ENCODE assay signal across 8 cellular contexts in genomic region chr22:36385491-36386350, GRCh38. TPM values are rescaled to one million over a fixed set of nuclear protein-coding genes. Genes with fewer than 3 reads are reported as not detected.
DNase-seq lines count a peak whose midpoint lies in the region; TF ChIP-seq lines count a peak whose summit lies in the region.

No MANE protein-coding gene starts in this region.

- H3K4me1 ChIP-seq in HUES64 (ENCODE audit: insufficient read depth, low read length) (peaks cover 15% of the 10 kb centered on the region), mesodermal cell (ENCODE audit: control insufficient read depth, insufficient read depth, low read length, poor library complexity, severe bottlenecking) (peaks cover 29% of the 10 kb centered on the region)

- TF ChIP-seq CTCF in BJ (IDR thresholded peaks at IDR 0.05; ENCODE audit: insufficient read depth, low read depth, low read length) (no peak), WERI-Rb-1 (IDR thresholded peaks at IDR 0.05; ENCODE audit: low read depth, low read length) (no peak)

- H3K9me3 ChIP-seq in HUES64 (ENCODE audit: insufficient read depth, low read depth, low read length) (no peaks in the 10 kb centered on the region), WERI-Rb-1 (ENCODE audit: severe bottlenecking) (no peaks in the 10 kb centered on the region), mesodermal cell (ENCODE audit: control insufficient read depth, low read length) (no peaks in the 10 kb centered on the region)

- CTCF ChIA-PET in BJ (lab: Yijun Ruan, JAX), result interaction anchor here (0.9 to 3.6 kb wide), 3 partner anchors 10 to 84 kb away, joined by 3 to 23 read pairs (median 4); no protein-coding TSS in a partner anchor

- no peak for DNase-seq in BJ (ENCODE audit: low read depth)
- DNase-seq in WERI-Rb-1, result no peak
- DNase-seq in NCI-H187 treated with DMSO at 0.1 percent for 48 hours (lab: John Stamatoyannopoulos, UW), result no peak
- no peak for DNase-seq in AG08396 (ENCODE audit: low spot score)

- H3K4me3 ChIP-seq in BJ (ENCODE audit: low read depth, low read length) (peak overlapping the region; percentile 89), HUES64 (ENCODE audit: low read length) (peak overlapping the region; percentile 80), WERI-Rb-1 (ENCODE audit: low read depth, low read length) (peak overlapping the region; percentile 84), mesodermal cell (ENCODE audit: extremely low read depth, insufficient read depth, low read length, poor library complexity, severe bottlenecking) (peak overlapping the region; percentile 95)

- peak overlapping the region; percentile 90 for H3K9ac ChIP-seq in HUES64 (ENCODE audit: low read depth, low read length)

- H3K36me3 ChIP-seq in BJ (ENCODE audit: control insufficient read depth, insufficient read depth, low read length) (peaks cover 3% of the 10 kb centered on the region; the same call in 1 of the 2 replicates), HUES64 (ENCODE audit: insufficient read depth, low read length) (peaks cover 18% of the 10 kb centered on the region), WERI-Rb-1 (peaks cover 17% of the 10 kb centered on the region), mesodermal cell (ENCODE audit: control insufficient read depth, insufficient read depth, low read length) (peaks cover 52% of the 10 kb centered on the region)

- H3K9me3 Mint-ChIP-seq in stimulated activated naive CD8-positive, alpha-beta T cell treated with anti-CD3 and anti-CD28 coated beads, Interleukin-15, Interleukin-2, amounts not matched to agents 100 ng/mL and 50 ng/mL, for 24 hours, result no peaks in the 10 kb centered on the region

- H3K4me1 Mint-ChIP-seq in stimulated activated naive CD8-positive, alpha-beta T cell treated with anti-CD3 and anti-CD28 coated beads, Interleukin-15, Interleukin-2, amounts not matched to agents 100 ng/mL and 50 ng/mL, for 24 hours (ENCODE audit: low read depth), result peaks cover 63% of the 10 kb centered on the region

- peaks cover 38% of the 10 kb centered on the region for H3K36me3 Mint-ChIP-seq in stimulated activated naive CD8-positive, alpha-beta T cell treated with anti-CD3 and anti-CD28 coated beads, Interleukin-15, Interleukin-2, amounts not matched to agents 100 ng/mL and 50 ng/mL, for 24 hours (ENCODE audit: low read depth)

- peak overlapping the region; percentile 94 for H3K4me3 Mint-ChIP-seq in stimulated activated naive CD8-positive, alpha-beta T cell treated with anti-CD3 and anti-CD28 coated beads, Interleukin-15, Interleukin-2, amounts not matched to agents 100 ng/mL and 50 ng/mL, for 24 hours

- 12% methylated on average over 12 of the region's 12 CpGs for WGBS in HUES64
- WGBS in mesodermal cell (ENCODE audit: insufficient coverage in 2 of 2), 2 experiments, result 11 to 12% methylated on average over 8 to 11 of the region's 12 CpGs

- POLR2A ChIA-PET in BJ (lab: Charles Lee), result interaction anchor here (0.6 kb wide), 2 partner anchors 8 to 12 kb away, joined by 3 to 4 read pairs; no protein-coding TSS in a partner anchor

- peak overlapping the region; percentile 99 for H3K27ac Mint-ChIP-seq in stimulated activated naive CD8-positive, alpha-beta T cell treated with anti-CD3 and anti-CD28 coated beads, Interleukin-15, Interleukin-2, amounts not matched to agents 100 ng/mL and 50 ng/mL, for 24 hours

- no peaks in the 10 kb centered on the region for H3K27me3 ChIP-seq in BJ (ENCODE audit: control insufficient read depth, insufficient read depth, low read length)
- no peaks in the 10 kb centered on the region for H3K27me3 ChIP-seq in HUES64 (ENCODE audit: insufficient read depth, low read length)
- no peaks in the 10 kb centered on the region for H3K27me3 ChIP-seq in WERI-Rb-1 (ENCODE audit: insufficient read depth, low read depth, severe bottlenecking)

- peak overlapping the region; percentile 89 for H3K27ac ChIP-seq in HUES64 (ENCODE audit: low read depth, low read length)
- peak overlapping the region; percentile 93 for H3K27ac ChIP-seq in WERI-Rb-1
- peak overlapping the region; percentile 91 for H3K27ac ChIP-seq in cingulate gyrus (ENCODE audit: low read depth, low read length)
- H3K27ac ChIP-seq in mesodermal cell (ENCODE audit: low read depth, low read length, severe bottlenecking), result peak overlapping the region; percentile 79

- H3K27me3 Mint-ChIP-seq in stimulated activated naive CD8-positive, alpha-beta T cell treated with anti-CD3 and anti-CD28 coated beads, Interleukin-15, Interleukin-2, amounts not matched to agents 100 ng/mL and 50 ng/mL, for 24 hours, result no peaks in the 10 kb centered on the region

RNA-seq across cellular contexts. Expression of gene MYH9, which starts 2.0 kb away (rescaled TPM):
- 262 and 340 TPM in 2 replicates for polyA plus RNA-seq in BJ (2011; rRNA removed)
- 504 and 810 TPM in 2 replicates for polyA minus RNA-seq in BJ (2011; rRNA and poly(A)+ RNA removed)
- 117 TPM for polyA plus RNA-seq in HUES64 (2013, experiment 1 of 2)
- 121 TPM for polyA plus RNA-seq in HUES64 (2013, experiment 2 of 2)
- 360 TPM for polyA plus RNA-seq in mesodermal cell (2013, experiment 1 of 2)
- 289 TPM for polyA plus RNA-seq in mesodermal cell (2013, experiment 2 of 2)
